Comparison of ENCODE assay signal across 35 cellular contexts in the genomic region with DNA sequence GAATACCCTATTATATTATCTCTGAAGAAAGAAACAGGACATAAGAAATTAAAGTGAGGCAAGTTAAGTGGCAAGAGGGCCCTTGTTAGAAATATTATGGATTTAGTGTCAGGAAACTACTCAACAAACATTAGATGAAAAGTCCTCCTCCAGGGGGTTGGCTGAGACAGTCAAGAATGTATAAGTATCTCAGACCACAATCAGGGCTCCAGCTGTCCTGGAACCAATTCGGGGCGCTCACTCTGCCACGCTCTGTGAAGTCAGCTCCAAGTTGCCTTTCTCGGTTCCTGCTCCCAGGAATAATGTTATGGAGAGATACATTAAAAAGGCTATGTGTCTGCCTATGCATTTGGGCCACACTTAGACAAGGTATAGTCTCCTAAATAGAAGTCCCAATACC.
"Had no signal": no experiment of that assay in that cellular context is flagged by ENCODE, and none has a peak within 500 bp of the region (broad histone marks: within the 10 kb centered on the region; RNA-seq: fewer than 3 reads in every experiment).

No MANE protein-coding gene starts in this region.

- DNase-seq: activated B cell treated with CpG ODN at 0.5 μM for 24 hours; activated CD4-positive, alpha-beta memory T cell treated with anti-CD3 and anti-CD28 coated beads, Interleukin-2, amount 10 ng/mL, durations not matched to agents 7 days and 5 days; activated CD4-positive, alpha-beta T cell treated with anti-CD3 and anti-CD28 coated beads for 1 hour; activated CD4-positive, alpha-beta T cell treated with anti-CD3 and anti-CD28 coated beads for 36 hours; activated CD4-positive, alpha-beta T cell treated with anti-CD3 and anti-CD28 coated beads for 48 hours; activated CD4-positive, alpha-beta T cell treated with anti-CD3 and anti-CD28 coated beads, Interleukin-2, amount 10 ng/mL, durations not matched to agents 7 days and 5 days; activated CD4-positive, alpha-beta T cell treated with anti-CD3 and anti-CD28 coated beads, Interleukin-2, amount 50 U/mL, for 48 hours; activated CD8-positive, alpha-beta memory T cell treated with anti-CD3 and anti-CD28 coated beads for 24 hours; activated CD8-positive, alpha-beta memory T cell treated with anti-CD3 and anti-CD28 coated beads, Interleukin-2, amount 10 ng/mL, durations not matched to agents 7 days and 5 days; activated CD8-positive, alpha-beta memory T cell treated with anti-CD3 and anti-CD28 coated beads, Interleukin-2, amount 50 U/mL, for 48 hours; activated CD8-positive, alpha-beta T cell treated with anti-CD3 and anti-CD28 coated beads, Interleukin-2, amount 10 ng/mL, durations not matched to agents 7 days and 5 days; activated effector memory CD4-positive, alpha-beta T cell treated with anti-CD3 and anti-CD28 coated beads, Interleukin-2, amount 50 U/mL, for 16 hours; activated gamma-delta T cell treated with Interleukin-2 at 50 U/mL for 16 hours; activated naive CD4-positive, alpha-beta T cell; activated naive CD4-positive, alpha-beta T cell treated with anti-CD3 and anti-CD28 coated beads for 36 hours; activated naive CD4-positive, alpha-beta T cell treated with anti-CD3 and anti-CD28 coated beads, Interleukin-2, amount 50 U/mL, for 16 hours; activated naive CD8-positive, alpha-beta T cell treated with anti-CD3 and anti-CD28 coated beads for 36 hours; activated T-cell treated with anti-CD3 and anti-CD28 coated beads, Interleukin-2, amount 50 U/mL, for 24 hours; activated T-cell treated with anti-CD3 and anti-CD28 coated beads, Interleukin-2, amount 50 U/mL, for 48 hours; adrenal gland; amniotic stem cell; aorta; body of pancreas; brain microvascular endothelial cell; cerebellar nuclear complex; T-helper 1 cell; T-helper 2 cell; T-helper 9 cell had no signal

- H3K9me3 Mint-ChIP-seq: activated B cell treated with CpG ODN at 0.5 μM for 24 hours; activated CD4-positive, alpha-beta memory T cell treated with anti-CD3 and anti-CD28 coated beads, Interleukin-2, amount 10 ng/mL, durations not matched to agents 7 days and 5 days; activated CD4-positive, alpha-beta T cell treated with anti-CD3 and anti-CD28 coated beads, Interleukin-2, amount 10 ng/mL, durations not matched to agents 7 days and 5 days; activated naive CD4-positive, alpha-beta T cell treated with anti-CD3 and anti-CD28 coated beads for 36 hours; activated naive CD4-positive, alpha-beta T cell treated with anti-CD3 and anti-CD28 coated beads, Interleukin-2, amount 50 U/mL, for 72 hours; activated naive CD8-positive, alpha-beta T cell treated with anti-CD3 and anti-CD28 coated beads for 36 hours; activated T-cell treated with anti-CD3 and anti-CD28 coated beads, Interleukin-2, amount 50 U/mL, for 24 hours; central memory CD8-positive, alpha-beta T cell; T-helper 1 cell treated with Interleukin-12 subunit alpha and Interleukin-12 subunit beta and Interleukin-4 antibody, amounts not matched to agents 30 μg/mL and 1 μg/mL, for 36 hours; T-helper 2 cell treated with Interferon-gamma antibody and Interleukin-4, amounts not matched to agents 5 μg/mL and 100 μg/mL, for 36 hours had no signal

- H3K36me3 ChIP-seq: adrenal gland, brain microvascular endothelial cell, breast epithelium had no signal

- H3K27me3 ChIP-seq: adrenal gland, brain microvascular endothelial cell, breast epithelium had no signal

- H3K27ac Mint-ChIP-seq: activated B cell treated with CpG ODN at 0.5 μM for 24 hours; activated CD4-positive, alpha-beta memory T cell treated with anti-CD3 and anti-CD28 coated beads, Interleukin-2, amount 10 ng/mL, durations not matched to agents 7 days and 5 days; activated CD4-positive, alpha-beta T cell treated with anti-CD3 and anti-CD28 coated beads for 36 hours; activated CD4-positive, alpha-beta T cell treated with anti-CD3 and anti-CD28 coated beads, Interleukin-2, amount 10 ng/mL, durations not matched to agents 7 days and 5 days; activated CD8-positive, alpha-beta memory T cell treated with anti-CD3 and anti-CD28 coated beads, Interleukin-2, amount 10 ng/mL, durations not matched to agents 7 days and 5 days; activated CD8-positive, alpha-beta T cell treated with anti-CD3 and anti-CD28 coated beads, Interleukin-2, amount 10 ng/mL, durations not matched to agents 7 days and 5 days; activated naive CD4-positive, alpha-beta T cell treated with anti-CD3 and anti-CD28 coated beads for 36 hours; activated naive CD4-positive, alpha-beta T cell treated with anti-CD3 and anti-CD28 coated beads, Interleukin-2, amount 50 U/mL, for 72 hours; activated naive CD8-positive, alpha-beta T cell treated with anti-CD3 and anti-CD28 coated beads for 36 hours; activated T-cell treated with anti-CD3 and anti-CD28 coated beads, Interleukin-2, amount 50 U/mL, for 24 hours; T-helper 1 cell treated with Interleukin-12 subunit alpha and Interleukin-12 subunit beta and Interleukin-4 antibody, amounts not matched to agents 30 μg/mL and 1 μg/mL, for 36 hours; T-helper 2 cell treated with Interferon-gamma antibody and Interleukin-4, amounts not matched to agents 5 μg/mL and 100 μg/mL, for 36 hours had no signal

- H3K4me3 ChIP-seq: adrenal gland, body of pancreas, breast epithelium had no signal

- H3K27me3 Mint-ChIP-seq: activated B cell treated with CpG ODN at 0.5 μM for 24 hours; activated CD4-positive, alpha-beta T cell treated with anti-CD3 and anti-CD28 coated beads for 36 hours; activated CD4-positive, alpha-beta T cell treated with anti-CD3 and anti-CD28 coated beads, Interleukin-2, amount 10 ng/mL, durations not matched to agents 7 days and 5 days; activated naive CD8-positive, alpha-beta T cell treated with anti-CD3 and anti-CD28 coated beads for 36 hours; activated T-cell treated with anti-CD3 and anti-CD28 coated beads, Interleukin-2, amount 50 U/mL, for 24 hours had no signal

- H3K4me3 Mint-ChIP-seq: activated B cell treated with CpG ODN at 0.5 μM for 24 hours; activated CD4-positive, alpha-beta memory T cell treated with anti-CD3 and anti-CD28 coated beads, Interleukin-2, amount 10 ng/mL, durations not matched to agents 7 days and 5 days; activated CD4-positive, alpha-beta T cell treated with anti-CD3 and anti-CD28 coated beads for 36 hours; activated CD4-positive, alpha-beta T cell treated with anti-CD3 and anti-CD28 coated beads, Interleukin-2, amount 10 ng/mL, durations not matched to agents 7 days and 5 days; activated CD8-positive, alpha-beta memory T cell treated with anti-CD3 and anti-CD28 coated beads, Interleukin-2, amount 10 ng/mL, durations not matched to agents 7 days and 5 days; activated CD8-positive, alpha-beta T cell treated with anti-CD3 and anti-CD28 coated beads, Interleukin-2, amount 10 ng/mL, durations not matched to agents 7 days and 5 days; activated naive CD4-positive, alpha-beta T cell treated with anti-CD3 and anti-CD28 coated beads for 36 hours; activated naive CD8-positive, alpha-beta T cell treated with anti-CD3 and anti-CD28 coated beads for 36 hours; activated T-cell treated with anti-CD3 and anti-CD28 coated beads, Interleukin-2, amount 50 U/mL, for 24 hours; central memory CD8-positive, alpha-beta T cell; T-helper 1 cell treated with Interleukin-12 subunit alpha and Interleukin-12 subunit beta and Interleukin-4 antibody, amounts not matched to agents 30 μg/mL and 1 μg/mL, for 36 hours; T-helper 2 cell treated with Interferon-gamma antibody and Interleukin-4, amounts not matched to agents 5 μg/mL and 100 μg/mL, for 36 hours had no signal

- H3K4me1 Mint-ChIP-seq: activated B cell treated with CpG ODN at 0.5 μM for 24 hours; activated CD4-positive, alpha-beta memory T cell treated with anti-CD3 and anti-CD28 coated beads, Interleukin-2, amount 10 ng/mL, durations not matched to agents 7 days and 5 days; activated CD4-positive, alpha-beta T cell treated with anti-CD3 and anti-CD28 coated beads for 36 hours; activated CD4-positive, alpha-beta T cell treated with anti-CD3 and anti-CD28 coated beads, Interleukin-2, amount 10 ng/mL, durations not matched to agents 7 days and 5 days; activated CD8-positive, alpha-beta memory T cell treated with anti-CD3 and anti-CD28 coated beads, Interleukin-2, amount 10 ng/mL, durations not matched to agents 7 days and 5 days; activated naive CD8-positive, alpha-beta T cell treated with anti-CD3 and anti-CD28 coated beads for 36 hours; central memory CD8-positive, alpha-beta T cell had no signal

- ATAC-seq: activated CD4-positive, alpha-beta T cell treated with anti-CD3 and anti-CD28 coated beads for 36 hours; activated CD4-positive, CD25-positive, alpha-beta regulatory T cell treated with anti-CD3 and anti-CD28 coated beads, Interleukin-2, amount 50 U/mL, for 24 hours; activated CD8-positive, alpha-beta memory T cell treated with anti-CD3 and anti-CD28 coated beads, Interleukin-2, amount 10 ng/mL, durations not matched to agents 7 days and 5 days; activated CD8-positive, alpha-beta T cell treated with anti-CD3 and anti-CD28 coated beads, Interleukin-2, amount 10 ng/mL, durations not matched to agents 7 days and 5 days; activated naive CD4-positive, alpha-beta T cell treated with anti-CD3 and anti-CD28 coated beads, Interleukin-2, amount 50 U/mL, for 72 hours; body of pancreas had no signal

- H3K9me3 ChIP-seq: adrenal gland, body of pancreas, breast epithelium had no signal

- H3K36me3 Mint-ChIP-seq: activated CD8-positive, alpha-beta memory T cell treated with anti-CD3 and anti-CD28 coated beads, Interleukin-2, amount 10 ng/mL, durations not matched to agents 7 days and 5 days; activated naive CD4-positive, alpha-beta T cell treated with anti-CD3 and anti-CD28 coated beads, Interleukin-2, amount 50 U/mL, for 72 hours; activated naive CD8-positive, alpha-beta T cell treated with anti-CD3 and anti-CD28 coated beads for 36 hours had no signal

- H3K4me1 ChIP-seq: adrenal gland, breast epithelium had no signal

- H3K27ac ChIP-seq: adrenal gland, body of pancreas, brain microvascular endothelial cell, breast epithelium, VCaP had no signal
